Comparison of ENCODE assay signal across 15 cellular contexts in the genomic region with DNA sequence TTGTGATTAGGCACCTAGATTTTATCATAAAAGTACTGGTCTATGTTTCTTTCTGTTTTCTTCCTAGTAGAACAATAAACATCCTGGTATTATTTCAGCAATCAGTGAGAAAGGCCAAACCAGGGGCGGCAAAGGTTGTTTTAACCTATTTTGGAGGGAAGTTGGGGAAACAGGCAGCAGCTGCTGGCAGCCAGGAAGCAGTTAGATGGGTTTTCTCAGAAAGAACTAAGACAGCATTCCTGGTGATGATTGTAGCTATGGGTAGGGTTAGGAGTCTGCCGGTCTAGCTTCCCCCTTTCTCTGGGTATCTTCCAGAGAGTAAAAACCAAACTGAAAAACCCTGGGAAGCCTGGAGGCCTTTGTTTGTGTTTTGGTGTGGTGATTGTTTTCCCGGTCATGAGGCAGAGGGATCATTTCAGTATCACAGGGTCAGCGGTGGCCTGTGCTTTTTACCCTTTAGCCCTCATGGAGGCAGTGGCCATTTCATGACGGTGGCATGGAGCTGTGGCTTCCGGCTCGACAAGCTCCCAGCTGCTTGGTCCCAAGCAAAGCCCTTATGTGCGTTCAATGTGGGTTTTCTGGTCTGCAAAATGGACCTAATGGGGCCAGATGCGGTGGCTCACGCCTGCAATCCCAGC. TPM values are rescaled to one million over a fixed set of nuclear protein-coding genes. Genes with fewer than 3 reads are reported as not detected.
A peak's percentile ranks its signal among the peaks of the same experiment; 100 is the strongest.
DNase-seq lines count a peak whose midpoint lies in the region; ATAC-seq and TF ChIP-seq lines count a peak whose summit lies in the region.
"Had no signal": no experiment of that assay in that cellular context is flagged by ENCODE, and none has a peak within 500 bp of the region (broad histone marks: within the 10 kb centered on the region; RNA-seq: fewer than 3 reads in every experiment).

No MANE protein-coding gene starts in this region.

- H3K4me3 ChIP-seq in esophagus muscularis mucosa (no peak overlapping the region), neutrophil (ENCODE audit: low read depth in 1 of 2, low read length in 1 of 2) (peak overlapping the region in 1 of 2 experiments; percentile 14)
- H3K4me3 ChIP-seq: cardiac muscle cell had no signal

- no peak for TF ChIP-seq EP300 in esophagus muscularis mucosa (IDR thresholded peaks at IDR 0.05)

- TF ChIP-seq POLR2A in esophagus muscularis mucosa (IDR thresholded peaks at IDR 0.05; ENCODE audit: low read depth): no peak

- H3K27ac Mint-ChIP-seq in CD4-positive, alpha-beta T cell: peak overlapping the region; percentile 96
- H3K27ac Mint-ChIP-seq: progenitor cell of endocrine pancreas had no signal

- no peaks in the 10 kb centered on the region for H3K9me3 ChIP-seq in CD4-positive, alpha-beta T cell (ENCODE audit: control insufficient read depth, low read length)
- H3K9me3 ChIP-seq in esophagus muscularis mucosa: peaks cover 0 to 5% (median 2%) of the 10 kb centered on the region in 4 donors
- no peaks in the 10 kb centered on the region for H3K9me3 ChIP-seq in neutrophil

- no peak for DNase-seq in CD4-positive, alpha-beta T cell
- DNase-seq in LHCN-M2 (ENCODE audit: low read depth) (peak; percentile 32), esophagus muscularis mucosa (ENCODE audit: extremely low spot score) (no peak), C1 segment of cervical spinal cord (lab: John Stamatoyannopoulos, UW) (no peak)
- DNase-seq in NK-92 treated with Interleukin-12 subunit alpha and Interleukin-12 subunit beta, amount 100 ng/mL, for 24 hours (lab: John Stamatoyannopoulos, UW): no peak
- no peak for DNase-seq in stimulated activated CD4-positive, alpha-beta T cell treated with anti-CD3 and anti-CD28 coated beads, Interleukin-2, amount 100 ng/mL, for 48 hours
- DNase-seq: DMS153, GOT3, hypothalamus, NCI-H1436 treated with DMSO at 0.1 percent for 48 hours had no signal

- no peak for ATAC-seq in CD4-positive, alpha-beta T cell (ENCODE audit: poor library complexity)
- ATAC-seq in HG03521 (IDR thresholded peaks at IDR 0.05; ENCODE audit: unreplicated experiment): no peak

- POLR2A ChIA-PET in CD4-positive, alpha-beta T cell (lab: Charles Lee): interaction anchor here (0.9 to 1.3 kb wide), 2 partner anchors 14 to 22 kb away, joined by 4 read pairs; no protein-coding TSS in a partner anchor

- H3K4me1 Mint-ChIP-seq in CD4-positive, alpha-beta T cell (ENCODE audit: low read depth): peaks cover 86% of the 10 kb centered on the region

- intact Hi-C loops in CD4-positive, alpha-beta T cell (cut with DNase I, micrococcal nuclease): loop anchor here in 1 of 2 experiments (10.0 kb wide), 1 partner anchor 308 kb away; no protein-coding TSS in a partner anchor
- intact Hi-C loops in esophagus muscularis mucosa (cut with DNase I): no loop called here

- peaks cover 22 to 53% (median 50%) of the 10 kb centered on the region in 4 donors for H3K4me1 ChIP-seq in esophagus muscularis mucosa
- H3K4me1 ChIP-seq in neutrophil (ENCODE audit: control insufficient read depth in 1 of 2, insufficient read depth in 1 of 2, low read depth in 1 of 2, low read length in 1 of 2): peaks cover 100% of the 10 kb centered on the region in 2 experiments

- H3K36me3 Mint-ChIP-seq in CD4-positive, alpha-beta T cell (ENCODE audit: low read depth): no peaks in the 10 kb centered on the region

- H3K36me3 ChIP-seq in esophagus muscularis mucosa (no peaks in the 10 kb centered on the region), neutrophil (no peaks in the 10 kb centered on the region)
- H3K36me3 ChIP-seq: cardiac muscle cell had no signal

- H3K27me3 Mint-ChIP-seq in CD4-positive, alpha-beta T cell: no peaks in the 10 kb centered on the region

- WGBS in esophagus muscularis mucosa: 89% methylated on average over 10 of the region's 10 CpGs

- peak overlapping the region; percentile 33 for H3K27ac ChIP-seq in CD4-positive, alpha-beta T cell (ENCODE audit: low read depth, low read length)
- peak overlapping the region; percentile 44 to 75 (median 62) for H3K27ac ChIP-seq in esophagus muscularis mucosa (replicated peaks in 1 of 4)
- H3K27ac ChIP-seq in neutrophil: peak overlapping the region; percentile 100
- H3K27ac ChIP-seq: cardiac muscle cell had no signal

- CTCF ChIA-PET in CD4-positive, alpha-beta T cell (lab: Charles Lee): interaction anchor here (1.1 to 6.4 kb wide), 3 partner anchors 11 to 22 kb away, joined by 3 to 37 read pairs (median 3); no protein-coding TSS in a partner anchor

- peak overlapping the region; percentile 48 for H3K4me3 Mint-ChIP-seq in CD4-positive, alpha-beta T cell

- no peaks in the 10 kb centered on the region for H3K9me3 Mint-ChIP-seq in CD4-positive, alpha-beta T cell

- TF ChIP-seq CTCF in CD4-positive, alpha-beta T cell (IDR thresholded peaks at IDR 0.05): no peak
- TF ChIP-seq CTCF in esophagus muscularis mucosa (IDR thresholded peaks at IDR 0.05): no peak
- no peak for TF ChIP-seq CTCF in neutrophil (IDR thresholded peaks at IDR 0.05)

- no peaks in the 10 kb centered on the region for H3K27me3 ChIP-seq in CD4-positive, alpha-beta T cell (ENCODE audit: control insufficient read depth, insufficient read depth, low read length)
- H3K27me3 ChIP-seq in esophagus muscularis mucosa: no peaks in the 10 kb centered on the region
- H3K27me3 ChIP-seq in neutrophil: no peaks in the 10 kb centered on the region
- H3K27me3 ChIP-seq: cardiac muscle cell had no signal

RNA-seq across cellular contexts. Expression of a gene that starts 19.6 kb away (rescaled TPM):
- total RNA-seq in CD4-positive, alpha-beta T cell: 10 to 100 TPM; 61.9 to 62.6 TPM
- total RNA-seq in LHCN-M2 (2014; rRNA removed) (1.3 and 1.9 TPM in 2 replicates), esophagus muscularis mucosa (10 to 100 TPM; 15.4 to 55.5 (median 32.4) TPM)
- 1.5 TPM for polyA plus RNA-seq in LHCN-M2 (2012)
- total RNA-seq: progenitor cell of endocrine pancreas, RPMI7951 had no signal
- polyA plus RNA-seq: cardiac muscle cell had no signal

Comparison
In these comparisons a context has a peak if more than half of its experiments do, and no peak if none do; other contexts are left out.
1. H3K27ac ChIP-seq: peak in every context shown above with its lines; median percentile 100 in neutrophil; 62 in esophagus muscularis mucosa; 33 in CD4-positive, alpha-beta T cell.